Comparison of ENCODE assay signal across 1 cellular context in the genomic region with DNA sequence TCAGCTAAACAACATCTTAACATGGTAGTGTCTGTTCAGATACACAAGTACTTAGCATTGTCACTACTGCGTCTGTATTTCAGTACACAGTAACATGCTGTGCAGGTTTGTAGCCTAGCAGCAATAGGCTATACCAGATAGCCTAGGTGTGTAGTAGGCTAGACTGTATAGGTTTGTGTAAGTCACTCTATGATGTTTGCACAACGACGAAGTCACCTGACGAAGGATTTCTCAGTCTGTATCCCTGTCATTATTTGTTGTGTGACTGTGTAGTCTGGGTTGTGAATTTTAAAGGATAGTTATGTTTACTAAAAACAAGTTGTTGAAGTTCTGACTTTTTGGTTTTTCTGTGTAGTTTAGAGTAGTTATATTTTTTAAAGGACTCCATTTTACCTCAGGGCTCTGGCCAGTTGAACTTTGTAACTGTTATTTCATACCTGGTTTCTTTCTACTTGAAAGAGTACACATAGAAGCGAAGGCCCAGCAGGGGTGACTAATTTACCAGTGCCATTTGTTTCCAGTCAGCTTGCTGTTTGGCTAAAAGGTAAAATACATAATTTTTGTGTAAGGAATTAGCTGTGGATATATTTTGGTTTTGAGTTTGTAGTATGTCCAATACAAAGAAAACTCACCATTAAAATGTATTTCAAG.
TF ChIP-seq lines count a peak whose summit lies in the region.

No MANE protein-coding gene starts in this region.

TF ChIP-seq in HepG2, 621 proteins besides CTCF, POLR2A, EP300 and RAD21 (continued from another document and continues in another):
- TF ChIP-seq, protein P1, sequence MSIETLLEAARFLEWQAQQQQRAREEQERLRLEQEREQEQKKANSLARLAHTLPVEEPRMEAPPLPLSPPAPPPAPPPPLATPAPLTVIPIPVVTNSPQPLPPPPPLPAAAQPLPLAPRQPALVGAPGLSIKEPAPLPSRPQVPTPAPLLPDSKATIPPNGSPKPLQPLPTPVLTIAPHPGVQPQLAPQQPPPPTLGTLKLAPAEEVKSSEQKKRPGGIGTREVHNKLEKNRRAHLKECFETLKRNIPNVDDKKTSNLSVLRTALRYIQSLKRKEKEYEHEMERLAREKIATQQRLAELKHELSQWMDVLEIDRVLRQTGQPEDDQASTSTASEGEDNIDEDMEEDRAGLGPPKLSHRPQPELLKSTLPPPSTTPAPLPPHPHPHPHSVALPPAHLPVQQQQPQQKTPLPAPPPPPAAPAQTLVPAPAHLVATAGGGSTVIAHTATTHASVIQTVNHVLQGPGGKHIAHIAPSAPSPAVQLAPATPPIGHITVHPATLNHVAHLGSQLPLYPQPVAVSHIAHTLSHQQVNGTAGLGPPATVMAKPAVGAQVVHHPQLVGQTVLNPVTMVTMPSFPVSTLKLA (IDR thresholded peaks at IDR 0.05): no peak
- no peak for TF ChIP-seq MTA1 (CRISPR knock-in tag; IDR thresholded peaks at IDR 0.05; ENCODE audit: borderline replicate concordance)
- no peak for TF ChIP-seq PAF1 (CRISPR knock-in tag; IDR thresholded peaks at IDR 0.05)
- TF ChIP-seq, protein P2, sequence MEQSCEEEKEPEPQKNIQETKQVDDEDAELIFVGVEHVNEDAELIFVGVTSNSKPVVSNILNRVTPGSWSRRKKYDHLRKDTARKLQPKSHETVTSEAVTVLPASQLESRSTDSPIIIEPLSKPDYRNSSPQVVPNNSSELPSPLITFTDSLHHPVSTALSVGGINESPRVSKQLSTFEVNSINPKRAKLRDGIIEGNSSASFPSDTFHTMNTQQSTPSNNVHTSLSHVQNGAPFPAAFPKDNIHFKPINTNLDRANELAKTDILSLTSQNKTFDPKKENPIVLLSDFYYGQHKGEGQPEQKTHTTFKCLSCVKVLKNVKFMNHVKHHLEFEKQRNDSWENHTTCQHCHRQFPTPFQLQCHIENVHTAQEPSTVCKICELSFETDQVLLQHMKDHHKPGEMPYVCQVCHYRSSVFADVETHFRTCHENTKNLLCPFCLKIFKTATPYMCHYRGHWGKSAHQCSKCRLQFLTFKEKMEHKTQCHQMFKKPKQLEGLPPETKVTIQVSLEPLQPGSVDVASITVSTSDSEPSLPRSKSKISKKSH (CRISPR knock-in tag; IDR thresholded peaks at IDR 0.05; ENCODE audit: borderline replicate concordance): no peak
- TF ChIP-seq IRX3 (CRISPR knock-in tag; IDR thresholded peaks at IDR 0.05; ENCODE audit: borderline replicate concordance, low read depth): no peak
- no peak for TF ChIP-seq GPN1 (CRISPR knock-in tag; IDR thresholded peaks at IDR 0.05; ENCODE audit: borderline replicate concordance)
- no peak for TF ChIP-seq ZNF251 (CRISPR knock-in tag; IDR thresholded peaks at IDR 0.05)
- TF ChIP-seq YEATS2 (CRISPR knock-in tag; IDR thresholded peaks at IDR 0.05; ENCODE audit: borderline replicate concordance): no peak
- TF ChIP-seq POLR2AphosphoS5 (IDR thresholded peaks at IDR 0.05; ENCODE audit: low read depth, low read length): no peak
- no peak for TF ChIP-seq KAT2B (IDR thresholded peaks at IDR 0.05; ENCODE audit: borderline replicate concordance, low read depth, low read length)
- TF ChIP-seq, protein P3, sequence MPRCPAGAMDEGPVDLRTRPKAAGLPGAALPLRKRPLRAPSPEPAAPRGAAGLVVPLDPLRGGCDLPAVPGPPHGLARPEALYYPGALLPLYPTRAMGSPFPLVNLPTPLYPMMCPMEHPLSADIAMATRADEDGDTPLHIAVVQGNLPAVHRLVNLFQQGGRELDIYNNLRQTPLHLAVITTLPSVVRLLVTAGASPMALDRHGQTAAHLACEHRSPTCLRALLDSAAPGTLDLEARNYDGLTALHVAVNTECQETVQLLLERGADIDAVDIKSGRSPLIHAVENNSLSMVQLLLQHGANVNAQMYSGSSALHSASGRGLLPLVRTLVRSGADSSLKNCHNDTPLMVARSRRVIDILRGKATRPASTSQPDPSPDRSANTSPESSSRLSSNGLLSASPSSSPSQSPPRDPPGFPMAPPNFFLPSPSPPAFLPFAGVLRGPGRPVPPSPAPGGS (CRISPR knock-in tag; IDR thresholded peaks at IDR 0.05): no peak
- no peak for TF ChIP-seq NKX3-1 (CRISPR knock-in tag; IDR thresholded peaks at IDR 0.05)
- TF ChIP-seq, protein P4, sequence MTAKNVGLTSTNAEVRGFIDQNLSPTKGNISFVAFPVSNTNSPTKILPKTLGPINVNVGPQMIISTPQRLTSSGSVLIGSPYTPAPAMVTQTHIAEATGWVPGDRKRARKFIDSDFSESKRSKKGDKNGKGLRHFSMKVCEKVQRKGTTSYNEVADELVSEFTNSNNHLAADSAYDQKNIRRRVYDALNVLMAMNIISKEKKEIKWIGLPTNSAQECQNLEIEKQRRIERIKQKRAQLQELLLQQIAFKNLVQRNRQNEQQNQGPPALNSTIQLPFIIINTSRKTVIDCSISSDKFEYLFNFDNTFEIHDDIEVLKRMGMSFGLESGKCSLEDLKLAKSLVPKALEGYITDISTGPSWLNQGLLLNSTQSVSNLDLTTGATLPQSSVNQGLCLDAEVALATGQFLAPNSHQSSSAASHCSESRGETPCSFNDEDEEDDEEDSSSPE (CRISPR knock-in tag; IDR thresholded peaks at IDR 0.05): no peak
- TF ChIP-seq ZMYM3 (CRISPR knock-in tag; IDR thresholded peaks at IDR 0.05): no peak
- TF ChIP-seq, protein P5, sequence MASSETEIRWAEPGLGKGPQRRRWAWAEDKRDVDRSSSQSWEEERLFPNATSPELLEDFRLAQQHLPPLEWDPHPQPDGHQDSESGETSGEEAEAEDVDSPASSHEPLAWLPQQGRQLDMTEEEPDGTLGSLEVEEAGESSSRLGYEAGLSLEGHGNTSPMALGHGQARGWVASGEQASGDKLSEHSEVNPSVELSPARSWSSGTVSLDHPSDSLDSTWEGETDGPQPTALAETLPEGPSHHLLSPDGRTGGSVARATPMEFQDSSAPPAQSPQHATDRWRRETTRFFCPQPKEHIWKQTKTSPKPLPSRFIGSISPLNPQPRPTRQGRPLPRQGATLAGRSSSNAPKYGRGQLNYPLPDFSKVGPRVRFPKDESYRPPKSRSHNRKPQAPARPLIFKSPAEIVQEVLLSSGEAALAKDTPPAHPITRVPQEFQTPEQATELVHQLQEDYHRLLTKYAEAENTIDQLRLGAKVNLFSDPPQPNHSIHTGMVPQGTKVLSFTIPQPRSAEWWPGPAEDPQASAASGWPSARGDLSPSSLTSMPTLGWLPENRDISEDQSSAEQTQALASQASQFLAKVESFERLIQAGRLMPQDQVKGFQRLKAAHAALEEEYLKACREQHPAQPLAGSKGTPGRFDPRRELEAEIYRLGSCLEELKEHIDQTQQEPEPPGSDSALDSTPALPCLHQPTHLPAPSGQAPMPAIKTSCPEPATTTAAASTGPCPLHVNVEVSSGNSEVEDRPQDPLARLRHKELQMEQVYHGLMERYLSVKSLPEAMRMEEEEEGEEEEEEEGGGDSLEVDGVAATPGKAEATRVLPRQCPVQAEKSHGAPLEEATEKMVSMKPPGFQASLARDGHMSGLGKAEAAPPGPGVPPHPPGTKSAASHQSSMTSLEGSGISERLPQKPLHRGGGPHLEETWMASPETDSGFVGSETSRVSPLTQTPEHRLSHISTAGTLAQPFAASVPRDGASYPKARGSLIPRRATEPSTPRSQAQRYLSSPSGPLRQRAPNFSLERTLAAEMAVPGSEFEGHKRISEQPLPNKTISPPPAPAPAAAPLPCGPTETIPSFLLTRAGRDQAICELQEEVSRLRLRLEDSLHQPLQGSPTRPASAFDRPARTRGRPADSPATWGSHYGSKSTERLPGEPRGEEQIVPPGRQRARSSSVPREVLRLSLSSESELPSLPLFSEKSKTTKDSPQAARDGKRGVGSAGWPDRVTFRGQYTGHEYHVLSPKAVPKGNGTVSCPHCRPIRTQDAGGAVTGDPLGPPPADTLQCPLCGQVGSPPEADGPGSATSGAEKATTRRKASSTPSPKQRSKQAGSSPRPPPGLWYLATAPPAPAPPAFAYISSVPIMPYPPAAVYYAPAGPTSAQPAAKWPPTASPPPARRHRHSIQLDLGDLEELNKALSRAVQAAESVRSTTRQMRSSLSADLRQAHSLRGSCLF (CRISPR knock-in tag; IDR thresholded peaks at IDR 0.05; ENCODE audit: borderline replicate concordance): no peak
- TF ChIP-seq NFIC (IDR thresholded peaks at IDR 0.05; ENCODE audit: low read length): 0 out of 2 replicates have a peak, but pooled peaks have one; percentile 44
- TF ChIP-seq RELA (CRISPR knock-in tag; IDR thresholded peaks at IDR 0.05): no peak
- no peak for TF ChIP-seq ZNF75D (CRISPR knock-in tag; IDR thresholded peaks at IDR 0.05; ENCODE audit: borderline replicate concordance)
- no peak for TF ChIP-seq HNRNPH1 (optimal IDR thresholded peaks at IDR 0.05; ENCODE audit: low read depth, low read length)
- peak; percentile 56; the same call in 1 of the 2 replicates for TF ChIP-seq KAT8 (CRISPR knock-in tag; IDR thresholded peaks at IDR 0.05)
- TF ChIP-seq BHLHE40 (IDR thresholded peaks at IDR 0.05; ENCODE audit: low read length): peak; percentile 79
- TF ChIP-seq ZNF24 (IDR thresholded peaks at IDR 0.05): no peak
- TF ChIP-seq RBAK (CRISPR knock-in tag; IDR thresholded peaks at IDR 0.05): peak; percentile 89
- TF ChIP-seq NR1H2 (CRISPR knock-in tag; IDR thresholded peaks at IDR 0.05; ENCODE audit: borderline replicate concordance, low read depth): no peak
- no peak for TF ChIP-seq ZNF569 (CRISPR knock-in tag; IDR thresholded peaks at IDR 0.05; ENCODE audit: borderline replicate concordance)
- TF ChIP-seq, protein P6, sequence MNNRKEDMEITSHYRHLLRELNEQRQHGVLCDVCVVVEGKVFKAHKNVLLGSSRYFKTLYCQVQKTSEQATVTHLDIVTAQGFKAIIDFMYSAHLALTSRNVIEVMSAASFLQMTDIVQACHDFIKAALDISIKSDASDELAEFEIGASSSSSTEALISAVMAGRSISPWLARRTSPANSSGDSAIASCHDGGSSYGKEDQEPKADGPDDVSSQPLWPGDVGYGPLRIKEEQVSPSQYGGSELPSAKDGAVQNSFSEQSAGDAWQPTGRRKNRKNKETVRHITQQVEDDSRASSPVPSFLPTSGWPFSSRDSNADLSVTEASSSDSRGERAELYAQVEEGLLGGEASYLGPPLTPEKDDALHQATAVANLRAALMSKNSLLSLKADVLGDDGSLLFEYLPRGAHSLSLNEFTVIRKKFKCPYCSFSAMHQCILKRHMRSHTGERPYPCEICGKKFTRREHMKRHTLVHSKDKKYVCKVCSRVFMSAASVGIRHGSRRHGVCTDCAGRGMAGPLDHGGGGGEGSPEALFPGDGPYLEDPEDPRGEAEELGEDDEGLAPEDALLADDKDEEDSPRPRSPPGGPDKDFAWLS (CRISPR knock-in tag; IDR thresholded peaks at IDR 0.05; ENCODE audit: borderline replicate concordance): no peak
- TF ChIP-seq, protein P7, sequence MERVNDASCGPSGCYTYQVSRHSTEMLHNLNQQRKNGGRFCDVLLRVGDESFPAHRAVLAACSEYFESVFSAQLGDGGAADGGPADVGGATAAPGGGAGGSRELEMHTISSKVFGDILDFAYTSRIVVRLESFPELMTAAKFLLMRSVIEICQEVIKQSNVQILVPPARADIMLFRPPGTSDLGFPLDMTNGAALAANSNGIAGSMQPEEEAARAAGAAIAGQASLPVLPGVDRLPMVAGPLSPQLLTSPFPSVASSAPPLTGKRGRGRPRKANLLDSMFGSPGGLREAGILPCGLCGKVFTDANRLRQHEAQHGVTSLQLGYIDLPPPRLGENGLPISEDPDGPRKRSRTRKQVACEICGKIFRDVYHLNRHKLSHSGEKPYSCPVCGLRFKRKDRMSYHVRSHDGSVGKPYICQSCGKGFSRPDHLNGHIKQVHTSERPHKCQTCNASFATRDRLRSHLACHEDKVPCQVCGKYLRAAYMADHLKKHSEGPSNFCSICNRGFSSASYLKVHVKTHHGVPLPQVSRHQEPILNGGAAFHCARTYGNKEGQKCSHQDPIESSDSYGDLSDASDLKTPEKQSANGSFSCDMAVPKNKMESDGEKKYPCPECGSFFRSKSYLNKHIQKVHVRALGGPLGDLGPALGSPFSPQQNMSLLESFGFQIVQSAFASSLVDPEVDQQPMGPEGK (CRISPR knock-in tag; IDR thresholded peaks at IDR 0.05): no peak
- TF ChIP-seq, protein P8, sequence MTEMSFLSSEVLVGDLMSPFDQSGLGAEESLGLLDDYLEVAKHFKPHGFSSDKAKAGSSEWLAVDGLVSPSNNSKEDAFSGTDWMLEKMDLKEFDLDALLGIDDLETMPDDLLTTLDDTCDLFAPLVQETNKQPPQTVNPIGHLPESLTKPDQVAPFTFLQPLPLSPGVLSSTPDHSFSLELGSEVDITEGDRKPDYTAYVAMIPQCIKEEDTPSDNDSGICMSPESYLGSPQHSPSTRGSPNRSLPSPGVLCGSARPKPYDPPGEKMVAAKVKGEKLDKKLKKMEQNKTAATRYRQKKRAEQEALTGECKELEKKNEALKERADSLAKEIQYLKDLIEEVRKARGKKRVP (CRISPR knock-in tag; IDR thresholded peaks at IDR 0.05): no peak
- TF ChIP-seq IKZF4 (CRISPR knock-in tag; IDR thresholded peaks at IDR 0.05; ENCODE audit: borderline replicate concordance, low read depth, not compliant biosample characterization): no peak
- TF ChIP-seq ZNF160 (CRISPR knock-in tag; IDR thresholded peaks at IDR 0.05): no peak
- TF ChIP-seq ZNF766 (CRISPR knock-in tag; IDR thresholded peaks at IDR 0.05; ENCODE audit: borderline replicate concordance): no peak
- TF ChIP-seq NAIF1 (CRISPR knock-in tag; IDR thresholded peaks at IDR 0.05; ENCODE audit: borderline replicate concordance): no peak
- TF ChIP-seq ZNF792 (CRISPR knock-in tag; IDR thresholded peaks at IDR 0.05): no peak
- 0 out of 4 replicates have a peak, but pooled peaks have one; percentile 3 to 17 for TF ChIP-seq MAFK (conservative IDR thresholded peaks at IDR 0.05 in 1 of 2, IDR thresholded peaks at IDR 0.05 in 1 of 2; ENCODE audit: low read length in 2 of 2)
- TF ChIP-seq, protein P9, sequence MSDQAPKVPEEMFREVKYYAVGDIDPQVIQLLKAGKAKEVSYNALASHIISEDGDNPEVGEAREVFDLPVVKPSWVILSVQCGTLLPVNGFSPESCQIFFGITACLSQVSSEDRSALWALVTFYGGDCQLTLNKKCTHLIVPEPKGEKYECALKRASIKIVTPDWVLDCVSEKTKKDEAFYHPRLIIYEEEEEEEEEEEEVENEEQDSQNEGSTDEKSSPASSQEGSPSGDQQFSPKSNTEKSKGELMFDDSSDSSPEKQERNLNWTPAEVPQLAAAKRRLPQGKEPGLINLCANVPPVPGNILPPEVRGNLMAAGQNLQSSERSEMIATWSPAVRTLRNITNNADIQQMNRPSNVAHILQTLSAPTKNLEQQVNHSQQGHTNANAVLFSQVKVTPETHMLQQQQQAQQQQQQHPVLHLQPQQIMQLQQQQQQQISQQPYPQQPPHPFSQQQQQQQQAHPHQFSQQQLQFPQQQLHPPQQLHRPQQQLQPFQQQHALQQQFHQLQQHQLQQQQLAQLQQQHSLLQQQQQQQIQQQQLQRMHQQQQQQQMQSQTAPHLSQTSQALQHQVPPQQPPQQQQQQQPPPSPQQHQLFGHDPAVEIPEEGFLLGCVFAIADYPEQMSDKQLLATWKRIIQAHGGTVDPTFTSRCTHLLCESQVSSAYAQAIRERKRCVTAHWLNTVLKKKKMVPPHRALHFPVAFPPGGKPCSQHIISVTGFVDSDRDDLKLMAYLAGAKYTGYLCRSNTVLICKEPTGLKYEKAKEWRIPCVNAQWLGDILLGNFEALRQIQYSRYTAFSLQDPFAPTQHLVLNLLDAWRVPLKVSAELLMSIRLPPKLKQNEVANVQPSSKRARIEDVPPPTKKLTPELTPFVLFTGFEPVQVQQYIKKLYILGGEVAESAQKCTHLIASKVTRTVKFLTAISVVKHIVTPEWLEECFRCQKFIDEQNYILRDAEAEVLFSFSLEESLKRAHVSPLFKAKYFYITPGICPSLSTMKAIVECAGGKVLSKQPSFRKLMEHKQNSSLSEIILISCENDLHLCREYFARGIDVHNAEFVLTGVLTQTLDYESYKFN (CRISPR knock-in tag; conservative IDR thresholded peaks at IDR 0.05): peak; percentile 79
- no peak for TF ChIP-seq PRMT3 (CRISPR knock-in tag; IDR thresholded peaks at IDR 0.05; ENCODE audit: borderline replicate concordance, low read depth)
- no peak for TF ChIP-seq SP1 (IDR thresholded peaks at IDR 0.05)
- no peak for TF ChIP-seq SP1 (CRISPR knock-in tag; IDR thresholded peaks at IDR 0.05)
- TF ChIP-seq FOXA1 (IDR thresholded peaks at IDR 0.05): no peak
- peak; percentile 24; the same call in 1 of the 2 replicates for TF ChIP-seq FOXA1 (CRISPR knock-in tag; IDR thresholded peaks at IDR 0.05)
- TF ChIP-seq ZNF530 (CRISPR knock-in tag; IDR thresholded peaks at IDR 0.05; ENCODE audit: low read depth): no peak
- TF ChIP-seq KDM1A (CRISPR knock-in tag; IDR thresholded peaks at IDR 0.05): no peak
